ENCODE assay signal across 8 cellular contexts in genomic region chr7:27164381-27165088, GRCh38. TPM values are rescaled to one million over a fixed set of nuclear protein-coding genes. Genes with fewer than 3 reads are reported as not detected.
DNase-seq lines count a peak whose midpoint lies in the region; ATAC-seq and TF ChIP-seq lines count a peak whose summit lies in the region.

No MANE protein-coding gene starts in this region.

- TF ChIP-seq POLR2A in esophagus squamous epithelium (IDR thresholded peaks at IDR 0.05) (no peak), prostate gland (IDR thresholded peaks at IDR 0.05) (no peak)

- BruUV-seq in Caco-2 (replicated peaks; lab: Mats Ljungman, UMichigan) = no TSS peak

- peaks cover 11% of the 10 kb centered on the region for H3K36me3 Mint-ChIP-seq in Caco-2 (ENCODE audit: insufficient read depth, unreplicated experiment)

- 0 to 16% methylated on average over 2 to 20 of the region's 47 CpGs for WGBS in esophagus squamous epithelium, 2 donors
- 4% methylated on average over 47 of the region's 47 CpGs for WGBS in prostate gland

- TF ChIP-seq CTCF in Caco-2 (IDR thresholded peaks at IDR 0.05; ENCODE audit: insufficient read depth in 1 of 2, low read depth in 1 of 2, low read length in 1 of 2, severe bottlenecking in 1 of 2, unreplicated experiment in 1 of 2) (peak in 1 of 2 experiments; percentile 9), esophagus squamous epithelium (IDR thresholded peaks at IDR 0.05) (no peak), prostate gland (IDR thresholded peaks at IDR 0.05) (peak in 2 of 4 experiments; percentile 8 to 25)

- peak in 1 of 2 experiments; percentile 41 for DNase-seq in Caco-2
- no peak for DNase-seq in NT2/D1 (ENCODE audit: low read depth, low spot score)
- DNase-seq in esophagus squamous epithelium (lab: John Stamatoyannopoulos, UW) = no peak
- peak; percentile 58 for DNase-seq in prostate gland (ENCODE audit: low spot score)
- no peak for DNase-seq in germinal center (ENCODE audit: low spot score)
- DNase-seq in C1 segment of cervical spinal cord (lab: John Stamatoyannopoulos, UW) = no peak

- H3K4me1 ChIP-seq in Caco-2 (peaks cover 7% of the 10 kb centered on the region), NT2/D1 (ENCODE audit: insufficient read depth, insufficient read length) (peaks cover 18% of the 10 kb centered on the region), esophagus squamous epithelium (peaks cover 25 to 69% (median 45%) of the 10 kb centered on the region in 3 donors), prostate gland (replicated peaks) (no peaks in the 10 kb centered on the region)

- peak overlapping the region in 1 of 4 donors; percentile 21 for H3K27ac ChIP-seq in esophagus squamous epithelium
- H3K27ac ChIP-seq in prostate gland = peak overlapping the region; percentile 96

- H3K27me3 Mint-ChIP-seq in Caco-2 (ENCODE audit: insufficient read depth, unreplicated experiment) = no peaks in the 10 kb centered on the region

- H3K27me3 ChIP-seq in Caco-2 (replicated peaks; ENCODE audit: control insufficient read depth, insufficient read depth, low read length) (no peaks in the 10 kb centered on the region), NT2/D1 (ENCODE audit: insufficient read depth, insufficient read length) (peaks cover 100% of the 10 kb centered on the region), esophagus squamous epithelium (peaks cover 29 to 99% (median 68%) of the 10 kb centered on the region in 4 donors), prostate gland (replicated peaks; ENCODE audit: insufficient read depth) (no peaks in the 10 kb centered on the region)

- peak overlapping the region; percentile 42 for H3K9ac ChIP-seq in NT2/D1 (ENCODE audit: insufficient read length, low read depth)

- no peaks in the 10 kb centered on the region for H3K9me3 ChIP-seq in Caco-2
- no peaks in the 10 kb centered on the region for H3K9me3 ChIP-seq in NT2/D1 (ENCODE audit: insufficient read depth, low read length)
- H3K9me3 ChIP-seq in esophagus squamous epithelium = no peaks in the 10 kb centered on the region
- H3K9me3 ChIP-seq in prostate gland = no peaks in the 10 kb centered on the region

- no peak overlapping the region for H3K27ac Mint-ChIP-seq in Caco-2 (ENCODE audit: unreplicated experiment)

- H3K4me3 ChIP-seq in Caco-2 (ENCODE audit: low read depth, low read length) (peak overlapping the region; percentile 66), NT2/D1 (ENCODE audit: insufficient read length, low read depth) (peak overlapping the region; percentile 32), esophagus squamous epithelium (peak overlapping the region; percentile 8 to 51 (median 26)), prostate gland (peak overlapping the region; percentile 61 to 80)

- POLR2A ChIA-PET in Caco-2 (lab: Charles Lee) = interaction anchor here (0.6 kb wide), 1 partner anchor 576 kb away, joined by 3 read pairs; no protein-coding TSS in a partner anchor

- intact Hi-C loops in Caco-2 (cut with micrococcal nuclease; ENCODE audit: unreplicated experiment) = loop anchor here (5.0 to 10.0 kb wide), 2 partner anchors 302 to 960 kb away; partner anchors contain the start of genes CBX3, HNRNPA2B1 and SKAP2
- intact Hi-C loops in esophagus squamous epithelium (cut with DNase I) = loop anchor here (5.0 to 10.0 kb wide), 2 partner anchors 787 to 1310 kb away; no protein-coding TSS in a partner anchor
- intact Hi-C loops in prostate gland (cut with DNase I) = loop anchor here (5.0 kb wide), 1 partner anchor 962 kb away; the partner anchor contains the start of genes CBX3 and HNRNPA2B1

- H3K36me3 ChIP-seq in Caco-2 (ENCODE audit: control insufficient read depth, insufficient read depth, low read length) (no peaks in the 10 kb centered on the region), NT2/D1 (ENCODE audit: insufficient read depth, insufficient read length, low read length) (no peaks in the 10 kb centered on the region), esophagus squamous epithelium (no peaks in the 10 kb centered on the region), prostate gland (no peaks in the 10 kb centered on the region)

- ATAC-seq in HG03460 (IDR thresholded peaks at IDR 0.05; ENCODE audit: unreplicated experiment) = no peak
- ATAC-seq in GM18868 (IDR thresholded peaks at IDR 0.05; ENCODE audit: unreplicated experiment) = no peak

- CTCF ChIA-PET in Caco-2 (lab: Charles Lee) = interaction anchor here (0.9 to 1.0 kb wide), 2 partner anchors 14 to 15 kb away, joined by 3 to 4 read pairs; no protein-coding TSS in a partner anchor

- H3K4me1 Mint-ChIP-seq in Caco-2 (ENCODE audit: low read depth, unreplicated experiment) = peaks cover 12% of the 10 kb centered on the region

- no peaks in the 10 kb centered on the region for H3K9me3 Mint-ChIP-seq in Caco-2 (ENCODE audit: unreplicated experiment)

- peak overlapping the region; percentile 78 for H3K4me3 Mint-ChIP-seq in Caco-2 (ENCODE audit: unreplicated experiment)

RNA-seq across cellular contexts. Expression of gene HOXA9, which starts 0.8 kb away (rescaled TPM):
- total RNA-seq in Caco-2 (2022) (14.4 and 16.7 TPM in 2 replicates), esophagus squamous epithelium (1 to 10 TPM in 1 of 4 donors, under 1 TPM in 1, not detected in 2; 0.57 to 1.1 TPM), prostate gland (10 to 100 TPM; 14.7 to 57.0 TPM)

RNA-seq across cellular contexts. Expression of gene HOXA7, which starts 8.1 kb away (rescaled TPM):
- total RNA-seq in Caco-2 (2022) (19.7 and 19.9 TPM in 2 replicates), esophagus squamous epithelium (under 1 TPM; 0.23 to 0.76 (median 0.48) TPM), prostate gland (1 to 10 TPM; 2.2 to 4.6 TPM)

RNA-seq across cellular contexts. Expression of gene HOXA10, which starts 9.6 kb away (rescaled TPM):
- 7.8 and 9.5 TPM in 2 replicates for total RNA-seq in Caco-2 (2022)
- not detected for total RNA-seq in esophagus squamous epithelium
- 10 to 100 TPM; 25.8 to 65.6 TPM for total RNA-seq in prostate gland

RNA-seq across cellular contexts. Expression of gene HOXA3, which starts 12.2 kb away (rescaled TPM):
- total RNA-seq in Caco-2 (2022) (19.9 and 22.6 TPM in 2 replicates), esophagus squamous epithelium (1 to 10 TPM; 3.6 to 8.7 (median 6.6) TPM), prostate gland (1 to 10 TPM; 2.8 to 3.1 TPM)

RNA-seq across cellular contexts. Expression of gene HOXA6, which starts 17.0 kb away (rescaled TPM):
- 5.6 and 8.1 TPM in 2 replicates for total RNA-seq in Caco-2 (2022)
- total RNA-seq in esophagus squamous epithelium = 1 to 10 TPM in 1 of 4 donors, under 1 TPM in 1, not detected in 2; 0.26 to 1.3 TPM
- total RNA-seq in prostate gland = 1 to 10 TPM; 6.9 to 7.5 TPM
